ENCODE assay signal across 27 cellular contexts in genomic region chr11:2263012-2263565, GRCh38. TPM values are rescaled to one million over a fixed set of nuclear protein-coding genes. Genes with fewer than 3 reads are reported as not detected.
"Had no signal": no experiment of that assay in that cellular context is flagged by ENCODE, and none has a peak within 500 bp of the region (broad histone marks: within the 10 kb centered on the region; RNA-seq: fewer than 3 reads in every experiment).

No MANE protein-coding gene starts in this region.

- DNase-seq: activated CD4-positive, alpha-beta memory T cell treated with anti-CD3 and anti-CD28 coated beads, Interleukin-2, amount 10 ng/mL, durations not matched to agents 7 days and 5 days; activated CD4-positive, alpha-beta T cell treated with anti-CD3 and anti-CD28 coated beads, Interleukin-2, amount 10 ng/mL, durations not matched to agents 7 days and 5 days; activated naive CD4-positive, alpha-beta T cell; activated T-cell treated with anti-CD3 and anti-CD28 coated beads, Interleukin-2, amount 50 U/mL, for 72 hours; effector CD8-positive, alpha-beta T cell; gastrocnemius medialis; glutamatergic neuron; midbrain; naive thymus-derived CD4-positive, alpha-beta T cell; nucleus accumbens; stimulated activated CD4-positive, alpha-beta T cell treated with anti-CD3 and anti-CD28 coated beads, Interleukin-2, amount 100 ng/mL, for 48 hours; stimulated activated naive CD4-positive, alpha-beta T cell treated with Interleukin-2 at 50 U/mL for 16 hours; T-helper 17 cell; T1000; transverse colon; WERI-Rb-1 had no signal

- H3K27me3 ChIP-seq: uterus had no signal

- H3K4me1 ChIP-seq: gastrocnemius medialis, transverse colon, uterus had no signal

- ATAC-seq: activated CD4-positive, CD25-positive, alpha-beta regulatory T cell treated with anti-CD3 and anti-CD28 coated beads, Interleukin-2, amount 50 U/mL, for 24 hours; activated naive CD4-positive, alpha-beta T cell treated with anti-CD3 and anti-CD28 coated beads, Interleukin-2, amount 50 U/mL, for 72 hours; activated T-cell treated with anti-CD3 and anti-CD28 coated beads, Interleukin-2, amount 50 U/mL, for 72 hours; gastrocnemius medialis; left cardiac atrium; naive thymus-derived CD4-positive, alpha-beta T cell; right cardiac atrium; T-helper 17 cell had no signal

- H3K4me3 ChIP-seq: gastrocnemius medialis, transverse colon, uterus had no signal

- H3K36me3 ChIP-seq: gastrocnemius medialis, transverse colon, uterus, WERI-Rb-1 had no signal

- H3K9me3 ChIP-seq: gastrocnemius medialis, transverse colon, uterus had no signal

- H3K27ac ChIP-seq: gastrocnemius medialis, transverse colon, uterus, WERI-Rb-1 had no signal

RNA-seq across cellular contexts. Expression of gene ASCL2, which starts 7.3 kb away (rescaled TPM):
- total RNA-seq: dermis microvascular lymphatic vessel endothelial cell, gastrocnemius medialis, skeletal muscle tissue had no signal
- polyA plus RNA-seq: naive thymus-derived CD4-positive, alpha-beta T cell; neural cell had no signal

RNA-seq across cellular contexts. Expression of gene C11orf21, which starts 38.6 kb away (rescaled TPM):
- total RNA-seq: bronchial epithelial cell, dermis microvascular lymphatic vessel endothelial cell, epithelial cell of proximal tubule had no signal
- polyA plus RNA-seq: keratinocyte, neural cell had no signal

RNA-seq across cellular contexts. Expression of gene TSPAN32, which starts 38.7 kb away (rescaled TPM):
- total RNA-seq: bronchial epithelial cell, dermis microvascular lymphatic vessel endothelial cell, epithelial cell of proximal tubule, gastrocnemius medialis had no signal
- polyA plus RNA-seq: keratinocyte, neural cell had no signal
